8 cellular contexts compared by ENCODE assay signal in the genomic region with DNA sequence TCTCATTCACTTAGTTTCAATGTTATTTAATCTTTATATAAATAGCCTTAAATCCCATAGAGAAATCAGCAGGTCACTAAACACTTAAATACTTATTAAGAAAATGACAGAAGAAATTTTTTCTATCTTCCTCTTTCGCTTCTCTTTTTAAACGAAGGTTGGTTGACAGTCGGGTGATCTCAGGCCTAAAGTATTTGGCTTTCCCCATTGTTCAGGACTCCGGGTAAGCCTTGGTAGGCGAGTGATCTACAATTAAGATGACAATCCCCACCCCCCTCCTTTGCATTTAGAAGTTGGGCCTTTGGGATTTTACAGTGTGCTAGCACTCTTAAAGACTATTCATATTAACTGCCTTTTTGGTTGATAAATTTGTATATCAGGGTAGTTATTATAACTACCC. TPM values are rescaled to one million over a fixed set of nuclear protein-coding genes. Genes with fewer than 3 reads are reported as not detected.
A peak's percentile ranks its signal among the peaks of the same experiment; 100 is the strongest.
DNase-seq lines count a peak whose midpoint lies in the region; ATAC-seq and TF ChIP-seq lines count a peak whose summit lies in the region.

No MANE protein-coding gene starts in this region.

- H3K4me3 ChIP-seq in left lung: no peak overlapping the region

- DNase-seq in SW 1271 (lab: John Stamatoyannopoulos, UW) (peak; percentile 12 to 32), left lung (no peak), occipital lobe (lab: John Stamatoyannopoulos, UW) (no peak), T-helper 1 cell (no peak), KBM-7 (no peak)
- DNase-seq in activated CD4-positive, alpha-beta T cell treated with anti-CD3 and anti-CD28 coated beads for 1 hour: no peak

- no peak for TF ChIP-seq CTCF in left lung (IDR thresholded peaks at IDR 0.05)

- intact Hi-C loops in left lung (cut with DNase I): no loop called here

- no peaks in the 10 kb centered on the region for H3K9me3 ChIP-seq in left lung

- H3K27me3 ChIP-seq in left lung: no peaks in the 10 kb centered on the region

- H3K27ac ChIP-seq in left lung: peak overlapping the region; percentile 68 to 69

- TF ChIP-seq POLR2A in GM18505 (IDR thresholded peaks at IDR 0.05; ENCODE audit: borderline replicate concordance, extremely low read depth, insufficient read depth, insufficient read length): no peak

- peak; percentile 88 for ATAC-seq in GM18505 (IDR thresholded peaks at IDR 0.05; ENCODE audit: unreplicated experiment)
- ATAC-seq in HG03066 (IDR thresholded peaks at IDR 0.05; ENCODE audit: low read depth, unreplicated experiment): peak; percentile 85
- ATAC-seq in left lung: peak; percentile 59

- no peaks in the 10 kb centered on the region for H3K36me3 ChIP-seq in left lung

- in situ Hi-C loops in KBM-7 (cut with MboI; ENCODE audit: low pct_unique_long_range_greater_than_20kb, low sequenced_read_pairs): no loop called here

- H3K4me1 ChIP-seq in left lung: peaks cover 8 to 17% of the 10 kb centered on the region in 2 donors

RNA-seq across cellular contexts. Expression of gene UTRN, which starts 19.7 kb away (rescaled TPM):
- total RNA-seq in left lung (100 to 1,000 TPM; 238 to 253 TPM), occipital lobe (36.0 TPM)

Comparison
In these comparisons a context has a peak if more than half of its experiments do, and no peak if none do; other contexts are left out.
1. DNase-seq: peak in SW 1271 (2 of 2); none in left lung (0 of 2), occipital lobe (single experiment), activated CD4-positive, alpha-beta T cell treated with anti-CD3 and anti-CD28 coated beads for 1 hour (single experiment), T-helper 1 cell (0 of 5) and KBM-7 (single experiment).
2. Peak in every context shown above with its lines, with median percentiles within 50 percentile points of each other: ATAC-seq.